ENCODE assay signal across 1 cellular context in the genomic region with DNA sequence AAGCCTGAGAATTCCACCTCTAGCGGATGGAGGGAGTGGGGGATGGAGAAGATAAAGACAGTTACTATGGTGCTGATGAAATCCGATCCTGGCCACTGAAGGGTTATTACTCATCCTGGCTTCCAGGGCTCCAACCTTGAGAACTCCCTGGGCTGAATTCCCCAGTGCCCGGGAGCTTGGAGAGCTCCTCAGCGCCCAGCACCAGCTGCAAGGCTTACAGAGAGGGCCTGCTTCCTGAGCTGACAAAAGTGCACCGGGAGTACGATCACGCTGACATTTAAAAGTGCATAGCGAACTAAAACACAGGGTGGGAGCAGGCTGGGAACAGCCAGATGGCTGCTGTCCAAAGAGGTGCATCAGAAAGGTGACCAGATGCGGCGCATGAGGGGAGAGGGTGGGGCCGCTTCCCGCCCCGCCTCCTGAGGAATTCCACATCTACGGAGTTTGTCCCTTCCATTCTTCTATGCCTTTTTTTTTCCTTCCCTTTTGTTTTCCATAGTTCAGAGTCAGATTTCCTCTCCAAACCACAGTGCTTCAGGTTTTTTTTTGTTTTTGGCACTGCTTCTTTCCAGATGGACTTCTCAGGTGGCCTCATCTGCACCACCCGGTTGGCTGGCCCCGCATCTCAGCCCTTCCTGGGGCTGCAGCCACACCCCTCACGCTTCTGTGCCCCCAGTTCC.
TF ChIP-seq lines count a peak whose summit lies in the region.

No MANE protein-coding gene starts in this region.

TF ChIP-seq in SK-N-SH, 30 proteins besides CTCF, POLR2A, EP300 and RAD21 (continued from another document):
- TF ChIP-seq, protein P1, sequence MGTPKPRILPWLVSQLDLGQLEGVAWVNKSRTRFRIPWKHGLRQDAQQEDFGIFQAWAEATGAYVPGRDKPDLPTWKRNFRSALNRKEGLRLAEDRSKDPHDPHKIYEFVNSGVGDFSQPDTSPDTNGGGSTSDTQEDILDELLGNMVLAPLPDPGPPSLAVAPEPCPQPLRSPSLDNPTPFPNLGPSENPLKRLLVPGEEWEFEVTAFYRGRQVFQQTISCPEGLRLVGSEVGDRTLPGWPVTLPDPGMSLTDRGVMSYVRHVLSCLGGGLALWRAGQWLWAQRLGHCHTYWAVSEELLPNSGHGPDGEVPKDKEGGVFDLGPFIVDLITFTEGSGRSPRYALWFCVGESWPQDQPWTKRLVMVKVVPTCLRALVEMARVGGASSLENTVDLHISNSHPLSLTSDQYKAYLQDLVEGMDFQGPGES (IDR thresholded peaks at IDR 0.05; ENCODE audit: low read depth, low read length), result no peak
- TF ChIP-seq SIN3A (IDR thresholded peaks at IDR 0.05; ENCODE audit: borderline replicate concordance, low read depth, low read length) (peak; percentile 56; the same call in 1 of the 2 replicates), RXRA (IDR thresholded peaks at IDR 0.05; ENCODE audit: borderline replicate concordance, low read depth) (peak; percentile 85; the same call in 1 of the 2 replicates), ELF1 (IDR thresholded peaks at IDR 0.05) (no peak; the same call in 1 of the 2 replicates), CHD2 (IDR thresholded peaks at IDR 0.05; ENCODE audit: low read length, partially characterized antibody) (peak; percentile 93), FOXJ3 (CRISPR knock-in tag; IDR thresholded peaks at IDR 0.05) (no peak), SMC3 (IDR thresholded peaks at IDR 0.05; ENCODE audit: low read depth, low read length) (no peak), FOSL2 (IDR thresholded peaks at IDR 0.05; ENCODE audit: borderline replicate concordance, low read depth) (peak; percentile 82), JUND (IDR thresholded peaks at IDR 0.05) (peak; percentile 88), RFX5 (IDR thresholded peaks at IDR 0.05; ENCODE audit: low read length) (no peak), MEF2A (IDR thresholded peaks at IDR 0.05; ENCODE audit: borderline replicate concordance, low read depth) (no peak; the same call in 1 of the 2 replicates), RCOR1 (IDR thresholded peaks at IDR 0.05; ENCODE audit: low read length) (no peak)
- TF ChIP-seq, protein P2, sequence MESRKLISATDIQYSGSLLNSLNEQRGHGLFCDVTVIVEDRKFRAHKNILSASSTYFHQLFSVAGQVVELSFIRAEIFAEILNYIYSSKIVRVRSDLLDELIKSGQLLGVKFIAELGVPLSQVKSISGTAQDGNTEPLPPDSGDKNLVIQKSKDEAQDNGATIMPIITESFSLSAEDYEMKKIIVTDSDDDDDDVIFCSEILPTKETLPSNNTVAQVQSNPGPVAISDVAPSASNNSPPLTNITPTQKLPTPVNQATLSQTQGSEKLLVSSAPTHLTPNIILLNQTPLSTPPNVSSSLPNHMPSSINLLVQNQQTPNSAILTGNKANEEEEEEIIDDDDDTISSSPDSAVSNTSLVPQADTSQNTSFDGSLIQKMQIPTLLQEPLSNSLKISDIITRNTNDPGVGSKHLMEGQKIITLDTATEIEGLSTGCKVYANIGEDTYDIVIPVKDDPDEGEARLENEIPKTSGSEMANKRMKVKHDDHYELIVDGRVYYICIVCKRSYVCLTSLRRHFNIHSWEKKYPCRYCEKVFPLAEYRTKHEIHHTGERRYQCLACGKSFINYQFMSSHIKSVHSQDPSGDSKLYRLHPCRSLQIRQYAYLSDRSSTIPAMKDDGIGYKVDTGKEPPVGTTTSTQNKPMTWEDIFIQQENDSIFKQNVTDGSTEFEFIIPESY (IDR thresholded peaks at IDR 0.05; ENCODE audit: borderline replicate concordance, low read depth), result 0 out of 2 replicates have a peak, but pooled peaks have one; percentile 15
- TF ChIP-seq, protein P3, sequence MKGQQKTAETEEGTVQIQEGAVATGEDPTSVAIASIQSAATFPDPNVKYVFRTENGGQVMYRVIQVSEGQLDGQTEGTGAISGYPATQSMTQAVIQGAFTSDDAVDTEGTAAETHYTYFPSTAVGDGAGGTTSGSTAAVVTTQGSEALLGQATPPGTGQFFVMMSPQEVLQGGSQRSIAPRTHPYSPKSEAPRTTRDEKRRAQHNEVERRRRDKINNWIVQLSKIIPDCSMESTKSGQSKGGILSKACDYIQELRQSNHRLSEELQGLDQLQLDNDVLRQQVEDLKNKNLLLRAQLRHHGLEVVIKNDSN (IDR thresholded peaks at IDR 0.05; ENCODE audit: borderline replicate concordance, low read depth), result no peak
- TF ChIP-seq, protein P4, sequence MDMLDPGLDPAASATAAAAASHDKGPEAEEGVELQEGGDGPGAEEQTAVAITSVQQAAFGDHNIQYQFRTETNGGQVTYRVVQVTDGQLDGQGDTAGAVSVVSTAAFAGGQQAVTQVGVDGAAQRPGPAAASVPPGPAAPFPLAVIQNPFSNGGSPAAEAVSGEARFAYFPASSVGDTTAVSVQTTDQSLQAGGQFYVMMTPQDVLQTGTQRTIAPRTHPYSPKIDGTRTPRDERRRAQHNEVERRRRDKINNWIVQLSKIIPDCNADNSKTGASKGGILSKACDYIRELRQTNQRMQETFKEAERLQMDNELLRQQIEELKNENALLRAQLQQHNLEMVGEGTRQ (IDR thresholded peaks at IDR 0.05; ENCODE audit: borderline replicate concordance, low read depth, low read length), result no peak
- TF ChIP-seq, protein P5, sequence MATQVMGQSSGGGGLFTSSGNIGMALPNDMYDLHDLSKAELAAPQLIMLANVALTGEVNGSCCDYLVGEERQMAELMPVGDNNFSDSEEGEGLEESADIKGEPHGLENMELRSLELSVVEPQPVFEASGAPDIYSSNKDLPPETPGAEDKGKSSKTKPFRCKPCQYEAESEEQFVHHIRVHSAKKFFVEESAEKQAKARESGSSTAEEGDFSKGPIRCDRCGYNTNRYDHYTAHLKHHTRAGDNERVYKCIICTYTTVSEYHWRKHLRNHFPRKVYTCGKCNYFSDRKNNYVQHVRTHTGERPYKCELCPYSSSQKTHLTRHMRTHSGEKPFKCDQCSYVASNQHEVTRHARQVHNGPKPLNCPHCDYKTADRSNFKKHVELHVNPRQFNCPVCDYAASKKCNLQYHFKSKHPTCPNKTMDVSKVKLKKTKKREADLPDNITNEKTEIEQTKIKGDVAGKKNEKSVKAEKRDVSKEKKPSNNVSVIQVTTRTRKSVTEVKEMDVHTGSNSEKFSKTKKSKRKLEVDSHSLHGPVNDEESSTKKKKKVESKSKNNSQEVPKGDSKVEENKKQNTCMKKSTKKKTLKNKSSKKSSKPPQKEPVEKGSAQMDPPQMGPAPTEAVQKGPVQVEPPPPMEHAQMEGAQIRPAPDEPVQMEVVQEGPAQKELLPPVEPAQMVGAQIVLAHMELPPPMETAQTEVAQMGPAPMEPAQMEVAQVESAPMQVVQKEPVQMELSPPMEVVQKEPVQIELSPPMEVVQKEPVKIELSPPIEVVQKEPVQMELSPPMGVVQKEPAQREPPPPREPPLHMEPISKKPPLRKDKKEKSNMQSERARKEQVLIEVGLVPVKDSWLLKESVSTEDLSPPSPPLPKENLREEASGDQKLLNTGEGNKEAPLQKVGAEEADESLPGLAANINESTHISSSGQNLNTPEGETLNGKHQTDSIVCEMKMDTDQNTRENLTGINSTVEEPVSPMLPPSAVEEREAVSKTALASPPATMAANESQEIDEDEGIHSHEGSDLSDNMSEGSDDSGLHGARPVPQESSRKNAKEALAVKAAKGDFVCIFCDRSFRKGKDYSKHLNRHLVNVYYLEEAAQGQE (IDR thresholded peaks at IDR 0.05; ENCODE audit: low read depth, low read length), result peak; percentile 84
